In the genomic region with DNA sequence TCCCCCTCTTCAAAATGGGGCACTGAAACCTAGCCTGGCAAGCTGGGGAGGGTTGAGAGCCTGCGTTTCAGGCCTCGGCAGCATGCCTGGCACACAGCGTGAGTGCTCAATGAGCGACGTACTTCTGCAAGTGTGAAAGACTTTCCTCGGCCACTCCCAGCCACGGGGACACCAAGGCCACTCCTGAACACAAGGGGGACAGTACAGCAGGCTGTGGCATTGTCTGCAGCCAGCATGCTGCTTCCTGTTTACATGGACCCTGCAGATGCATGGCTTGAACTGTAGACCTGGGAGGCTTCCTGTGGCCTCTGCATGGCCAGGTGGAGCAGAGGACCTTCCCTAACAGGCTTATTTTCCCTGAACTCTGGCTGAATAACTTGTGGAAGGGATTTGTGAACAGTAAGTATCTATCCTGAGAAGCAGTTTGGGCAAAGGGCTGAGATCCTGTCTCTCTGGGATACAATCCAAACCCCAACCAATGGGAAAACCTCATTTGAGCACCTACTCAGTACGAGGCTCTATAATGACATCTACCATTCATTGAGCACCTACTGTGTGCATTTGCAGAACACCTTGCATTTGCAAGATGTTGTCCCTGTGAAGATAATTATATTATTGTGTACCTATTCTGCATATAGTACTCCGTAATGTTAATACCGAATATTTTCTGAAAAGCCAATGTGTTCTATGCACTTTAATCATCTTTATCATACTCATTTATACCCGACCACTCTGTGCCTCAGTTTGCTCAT, we compare ENCODE assay signal across 20 cellular contexts. TPM values are rescaled to one million over a fixed set of nuclear protein-coding genes. Genes with fewer than 3 reads are reported as not detected.
DNase-seq lines count a peak whose midpoint lies in the region; ATAC-seq and TF ChIP-seq lines count a peak whose summit lies in the region.
"Had no signal": no experiment of that assay in that cellular context is flagged by ENCODE, and none has a peak within 500 bp of the region (broad histone marks: within the 10 kb centered on the region; RNA-seq: fewer than 3 reads in every experiment).

No MANE protein-coding gene starts in this region.

- H3K36me3 ChIP-seq in HEK293 (ENCODE audit: control insufficient read depth in 2 of 2, insufficient read depth in 1 of 2, low read length in 2 of 2) (no peaks in the 10 kb centered on the region), left ventricle myocardium inferior (no peaks in the 10 kb centered on the region), neuronal stem cell (replicated peaks in 1 of 2; ENCODE audit: control insufficient read depth in 2 of 2, insufficient read depth in 2 of 2, low read length in 2 of 2) (no peaks in the 10 kb centered on the region)
- H3K36me3 ChIP-seq: thyroid gland had no signal

- H3K4me3 ChIP-seq in HEK293 (ENCODE audit: low read depth, low read length) (no peak overlapping the region), left ventricle myocardium inferior (no peak overlapping the region), neuronal stem cell (ENCODE audit: low read length in 2 of 2) (no peak overlapping the region)
- H3K4me3 ChIP-seq: thyroid gland had no signal

- H4K91ac ChIP-seq in neuronal stem cell (ENCODE audit: low read depth, low read length, poor library complexity): no peak overlapping the region

- DNase-seq in UCSD-AML1 (lab: John Stamatoyannopoulos, UW; ENCODE audit: unreplicated experiment) (peak; percentile 55), left ventricle myocardium inferior (no peak), neuronal stem cell (ENCODE audit: low spot score) (no peak), hippocampal formation (lab: John Stamatoyannopoulos, UW) (no peak)
- DNase-seq in stimulated activated CD4-positive, alpha-beta T cell treated with anti-CD3 and anti-CD28 coated beads, Interleukin-4, amount 100 ng/mL, for 1 hour: no peak
- DNase-seq: activated CD4-positive, alpha-beta memory T cell treated with anti-CD3 and anti-CD28 coated beads for 36 hours; activated T-cell treated with anti-CD3 and anti-CD28 coated beads, Interleukin-2, amount 50 U/mL, for 4 hours; Caco-2; erythroblast; MV-4-11; NCI-H774 had no signal

- POLR2A ChIA-PET in HEK293 (lab: Yijun Ruan, JAX): interaction anchor here (0.7 kb wide), 1 partner anchor 11 kb away, joined by 12 read pairs; no protein-coding TSS in a partner anchor

- H3K23ac ChIP-seq in neuronal stem cell (ENCODE audit: low read depth, low read length, poor library complexity): peak overlapping the region; percentile 2

- ATAC-seq in HG02610 (IDR thresholded peaks at IDR 0.05; ENCODE audit: unreplicated experiment) (no peak), GM21390 (IDR thresholded peaks at IDR 0.05; ENCODE audit: unreplicated experiment) (no peak)
- ATAC-seq: activated naive CD4-positive, alpha-beta T cell treated with anti-CD3 and anti-CD28 coated beads, Interleukin-2, amount 50 U/mL, for 72 hours; activated T-cell treated with anti-CD3 and anti-CD28 coated beads, Interleukin-2, amount 50 U/mL, for 4 hours had no signal

- CTCF ChIA-PET in HEK293 (lab: Yijun Ruan, JAX): no interaction called here

- H3K14ac ChIP-seq in neuronal stem cell (ENCODE audit: low read length): no peak overlapping the region

- H3K18ac ChIP-seq in neuronal stem cell (ENCODE audit: low read length): peak overlapping the region; percentile 71

- no peak overlapping the region for H3K27ac ChIP-seq in HEK293 (ENCODE audit: extremely low read depth, low read depth, low read length)
- peak overlapping the region; percentile 81 for H3K27ac ChIP-seq in left ventricle myocardium inferior (replicated peaks)
- H3K27ac ChIP-seq in neuronal stem cell (replicated peaks; ENCODE audit: low read length): no peak overlapping the region
- H3K27ac ChIP-seq: thyroid gland had no signal

- H3K79me1 ChIP-seq in neuronal stem cell (ENCODE audit: low read depth, low read length): no peaks in the 10 kb centered on the region

- peak overlapping the region; percentile 41 for H2BK15ac ChIP-seq in neuronal stem cell (ENCODE audit: low read length)

- H2BK12ac ChIP-seq in neuronal stem cell (ENCODE audit: low read length): peak overlapping the region; percentile 48

- H2AK5ac ChIP-seq in neuronal stem cell (ENCODE audit: low read depth, low read length): peak overlapping the region; percentile 33

- no peak overlapping the region for H4K8ac ChIP-seq in neuronal stem cell (ENCODE audit: low read depth, low read length)

- intact Hi-C loops in left ventricle myocardium inferior (cut with micrococcal nuclease): no loop called here

- H3K27me3 ChIP-seq in left ventricle myocardium inferior (ENCODE audit: low read depth) (no peaks in the 10 kb centered on the region), neuronal stem cell (ENCODE audit: control insufficient read depth in 3 of 3, insufficient read depth in 3 of 3, low read depth in 1 of 3, low read length in 3 of 3) (peaks cover 0 to 17% (median 0%) of the 10 kb centered on the region in 3 experiments)
- H3K27me3 ChIP-seq: thyroid gland had no signal

- H2AFZ ChIP-seq in neuronal stem cell (ENCODE audit: low read length): peak overlapping the region; percentile 54

- H3K4me2 ChIP-seq in neuronal stem cell (ENCODE audit: insufficient read depth, low read length, poor library complexity, severe bottlenecking): no peak overlapping the region

- peak overlapping the region; percentile 52 for H2BK120ac ChIP-seq in neuronal stem cell (ENCODE audit: low read depth, low read length)

- TF ChIP-seq CTCF in HEK293 (tag by site-specific recombination; IDR thresholded peaks at IDR 0.05) (peak; percentile 16; the same call in 1 of the 2 replicates), left ventricle myocardium inferior (IDR thresholded peaks at IDR 0.05; ENCODE audit: borderline replicate concordance) (peak; percentile 54)

- H3K9ac ChIP-seq in neuronal stem cell (ENCODE audit: low read depth, low read length, poor library complexity): peak overlapping the region; percentile 7

- no peak overlapping the region for H3K4ac ChIP-seq in neuronal stem cell (ENCODE audit: low read length)

- H2BK5ac ChIP-seq in neuronal stem cell (ENCODE audit: low read length): no peak overlapping the region

- no CpG with 5 or more reads among the region's 11 CpGs for WGBS in neuronal stem cell (ENCODE audit: extremely low coverage in 2 of 2, insufficient read length in 2 of 2, insufficient replicate concordance in 1 of 2), 2 donors

- no peaks in the 10 kb centered on the region for H3K9me3 ChIP-seq in HEK293 (ENCODE audit: control insufficient read depth, insufficient read depth, low read depth, low read length)
- no peaks in the 10 kb centered on the region for H3K9me3 ChIP-seq in left ventricle myocardium inferior (replicated peaks)
- H3K9me3 ChIP-seq in neuronal stem cell (replicated peaks in 1 of 2; ENCODE audit: control insufficient read depth in 2 of 2, insufficient read depth in 1 of 2, low read depth in 1 of 2, low read length in 2 of 2): no peaks in the 10 kb centered on the region
- H3K9me3 ChIP-seq: Caco-2, thyroid gland had no signal

- H3K4me1 ChIP-seq in HEK293 (ENCODE audit: control insufficient read depth, insufficient read depth, low read length) (no peaks in the 10 kb centered on the region), left ventricle myocardium inferior (peaks cover 45% of the 10 kb centered on the region), neuronal stem cell (ENCODE audit: control insufficient read depth in 2 of 2, insufficient read depth in 1 of 2, low read depth in 1 of 2, low read length in 2 of 2) (peaks cover 17 to 26% of the 10 kb centered on the region in 2 donors)
- H3K4me1 ChIP-seq: thyroid gland had no signal

TF ChIP-seq in HEK293, 187 proteins besides CTCF, POLR2A, EP300 and RAD21 (continues in another document):
- no peak for TF ChIP-seq HOXA7 (CRISPR knock-in tag; IDR thresholded peaks at IDR 0.05; ENCODE audit: borderline replicate concordance)
- TF ChIP-seq, protein P1, sequence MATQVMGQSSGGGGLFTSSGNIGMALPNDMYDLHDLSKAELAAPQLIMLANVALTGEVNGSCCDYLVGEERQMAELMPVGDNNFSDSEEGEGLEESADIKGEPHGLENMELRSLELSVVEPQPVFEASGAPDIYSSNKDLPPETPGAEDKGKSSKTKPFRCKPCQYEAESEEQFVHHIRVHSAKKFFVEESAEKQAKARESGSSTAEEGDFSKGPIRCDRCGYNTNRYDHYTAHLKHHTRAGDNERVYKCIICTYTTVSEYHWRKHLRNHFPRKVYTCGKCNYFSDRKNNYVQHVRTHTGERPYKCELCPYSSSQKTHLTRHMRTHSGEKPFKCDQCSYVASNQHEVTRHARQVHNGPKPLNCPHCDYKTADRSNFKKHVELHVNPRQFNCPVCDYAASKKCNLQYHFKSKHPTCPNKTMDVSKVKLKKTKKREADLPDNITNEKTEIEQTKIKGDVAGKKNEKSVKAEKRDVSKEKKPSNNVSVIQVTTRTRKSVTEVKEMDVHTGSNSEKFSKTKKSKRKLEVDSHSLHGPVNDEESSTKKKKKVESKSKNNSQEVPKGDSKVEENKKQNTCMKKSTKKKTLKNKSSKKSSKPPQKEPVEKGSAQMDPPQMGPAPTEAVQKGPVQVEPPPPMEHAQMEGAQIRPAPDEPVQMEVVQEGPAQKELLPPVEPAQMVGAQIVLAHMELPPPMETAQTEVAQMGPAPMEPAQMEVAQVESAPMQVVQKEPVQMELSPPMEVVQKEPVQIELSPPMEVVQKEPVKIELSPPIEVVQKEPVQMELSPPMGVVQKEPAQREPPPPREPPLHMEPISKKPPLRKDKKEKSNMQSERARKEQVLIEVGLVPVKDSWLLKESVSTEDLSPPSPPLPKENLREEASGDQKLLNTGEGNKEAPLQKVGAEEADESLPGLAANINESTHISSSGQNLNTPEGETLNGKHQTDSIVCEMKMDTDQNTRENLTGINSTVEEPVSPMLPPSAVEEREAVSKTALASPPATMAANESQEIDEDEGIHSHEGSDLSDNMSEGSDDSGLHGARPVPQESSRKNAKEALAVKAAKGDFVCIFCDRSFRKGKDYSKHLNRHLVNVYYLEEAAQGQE (tag by site-specific recombination; IDR thresholded peaks at IDR 0.05): no peak
- no peak for TF ChIP-seq TRIM28 (IDR thresholded peaks at IDR 0.05; ENCODE audit: borderline replicate concordance, low read length)
- no peak for TF ChIP-seq HOXD13 (CRISPR knock-in tag; IDR thresholded peaks at IDR 0.05; ENCODE audit: borderline replicate concordance)
- TF ChIP-seq ZNF654 (tag by site-specific recombination; IDR thresholded peaks at IDR 0.05; ENCODE audit: low read depth): no peak
- no peak for TF ChIP-seq ZNF596 (tag by site-specific recombination; IDR thresholded peaks at IDR 0.05)
- TF ChIP-seq ZNF354C (tag by site-specific recombination; IDR thresholded peaks at IDR 0.05; ENCODE audit: borderline replicate concordance, low read depth): no peak
- TF ChIP-seq ZNF138 (tag by site-specific recombination; IDR thresholded peaks at IDR 0.05; ENCODE audit: borderline replicate concordance): no peak

RNA-seq across cellular contexts. Expression of gene HSPG2, which starts 9.9 kb away (rescaled TPM):
- 257 TPM for total RNA-seq in left ventricle myocardium inferior
- polyA plus RNA-seq in neuronal stem cell (2013, experiment 1 of 2): 11.0 TPM
- 10.9 TPM for polyA plus RNA-seq in neuronal stem cell (2013, experiment 2 of 2)

RNA-seq across cellular contexts. Expression of gene CELA3B, which starts 29.8 kb away (rescaled TPM):
- not detected for total RNA-seq in left ventricle myocardium inferior
- not detected for polyA plus RNA-seq in neuronal stem cell (2013, experiment 1 of 2)
- not detected for polyA plus RNA-seq in neuronal stem cell (2013, experiment 2 of 2)
- total RNA-seq: activated CD4-positive, alpha-beta memory T cell treated with anti-CD3 and anti-CD28 coated beads for 36 hours; activated naive CD4-positive, alpha-beta T cell treated with anti-CD3 and anti-CD28 coated beads, Interleukin-2, amount 50 U/mL, for 72 hours; Caco-2; G401; glomerular endothelial cell; kidney epithelial cell; RPMI7951; thyroid gland had no signal

RNA-seq across cellular contexts. Expression of gene CELA3A, which starts 54.4 kb away (rescaled TPM):
- total RNA-seq in left ventricle myocardium inferior: not detected
- not detected for polyA plus RNA-seq in neuronal stem cell (2013, experiment 1 of 2)
- not detected for polyA plus RNA-seq in neuronal stem cell (2013, experiment 2 of 2)
- total RNA-seq: activated CD4-positive, alpha-beta memory T cell treated with anti-CD3 and anti-CD28 coated beads for 36 hours; activated naive CD4-positive, alpha-beta T cell treated with anti-CD3 and anti-CD28 coated beads, Interleukin-2, amount 50 U/mL, for 72 hours; Caco-2; G401; glomerular endothelial cell; kidney epithelial cell; RPMI7951; thyroid gland had no signal
